In the genomic region with DNA sequence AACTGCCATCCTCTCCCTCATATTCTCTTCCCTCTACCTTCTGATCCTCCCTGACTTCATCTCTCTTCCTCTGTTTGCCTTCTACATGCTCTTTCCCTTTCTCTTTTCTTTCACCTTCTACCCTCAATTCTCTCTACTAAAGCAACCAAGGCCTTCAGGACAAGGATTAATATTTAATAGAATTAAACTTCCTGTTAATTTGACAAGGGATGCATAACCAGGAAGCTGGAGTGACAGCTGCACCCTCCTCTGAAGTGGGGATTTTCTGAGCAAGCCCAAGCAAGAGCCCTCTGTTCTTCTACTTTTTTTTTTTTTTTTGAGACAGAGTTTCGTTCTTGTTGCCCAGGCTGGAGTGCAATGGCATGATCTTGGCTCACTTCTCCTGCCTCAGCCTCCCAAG, we compare ENCODE assay signal across 9 cellular contexts.
DNase-seq lines count a peak whose midpoint lies in the region; ATAC-seq lines count a peak whose summit lies in the region.
"Had no signal": no experiment of that assay in that cellular context is flagged by ENCODE, and none has a peak within 500 bp of the region (broad histone marks: within the 10 kb centered on the region; RNA-seq: fewer than 3 reads in every experiment).

No MANE protein-coding gene starts in this region.

- H2BK120ac ChIP-seq in neuronal stem cell (ENCODE audit: low read depth, low read length), result no peak overlapping the region

- H3K23ac ChIP-seq in neuronal stem cell (ENCODE audit: low read depth, low read length, poor library complexity), result no peak overlapping the region

- H2BK5ac ChIP-seq in neuronal stem cell (ENCODE audit: low read length), result no peak overlapping the region

- no peak overlapping the region for H2BK15ac ChIP-seq in neuronal stem cell (ENCODE audit: low read length)

- no peak overlapping the region for H3K4ac ChIP-seq in neuronal stem cell (ENCODE audit: low read length)

- H4K91ac ChIP-seq in neuronal stem cell (ENCODE audit: low read depth, low read length, poor library complexity), result no peak overlapping the region

- H3K9ac ChIP-seq in neuronal stem cell (ENCODE audit: low read depth, low read length, poor library complexity), result no peak overlapping the region

- no peak overlapping the region for H2AK5ac ChIP-seq in neuronal stem cell (ENCODE audit: low read depth, low read length)

- no peak for DNase-seq in activated naive CD4-positive, alpha-beta T cell treated with anti-CD3 and anti-CD28 coated beads, Interleukin-2, amount 50 U/mL, for 72 hours (ENCODE audit: low spot score in 2 of 2)
- DNase-seq in neuronal stem cell (ENCODE audit: low spot score) (no peak), LoVo (ENCODE audit: low spot score) (no peak), NCI-H1105 treated with DMSO at 0.1 percent for 48 hours (lab: John Stamatoyannopoulos, UW) (no peak), G401 (ENCODE audit: low spot score) (no peak)
- no peak for DNase-seq in stimulated activated CD4-positive, alpha-beta T cell treated with anti-CD3 and anti-CD28 coated beads, Interleukin-12 subunit alpha, Interleukin-12 subunit beta, amount 100 ng/mL, for 4 hours
- DNase-seq: NK-92 treated with Interleukin-12 subunit alpha and Interleukin-12 subunit beta, amount 100 ng/mL, for 24 hours had no signal

- peaks cover 3 to 14% of the 10 kb centered on the region in 2 donors for H3K4me1 ChIP-seq in neuronal stem cell (ENCODE audit: control insufficient read depth in 2 of 2, insufficient read depth in 1 of 2, low read depth in 1 of 2, low read length in 2 of 2)

- in situ Hi-C loops in G401 (cut with HindIII; ENCODE audit: low sequenced_read_pairs), result no loop called here

- peak overlapping the region; percentile 18 to 84 for H3K27ac Mint-ChIP-seq in activated naive CD4-positive, alpha-beta T cell treated with anti-CD3 and anti-CD28 coated beads, Interleukin-2, amount 50 U/mL, for 72 hours

- no peaks in the 10 kb centered on the region for H3K36me3 ChIP-seq in neuronal stem cell (replicated peaks in 1 of 2; ENCODE audit: control insufficient read depth in 2 of 2, insufficient read depth in 2 of 2, low read length in 2 of 2)

- peaks cover 0 to 3% of the 10 kb centered on the region in 2 donors for H3K9me3 Mint-ChIP-seq in activated naive CD4-positive, alpha-beta T cell treated with anti-CD3 and anti-CD28 coated beads, Interleukin-2, amount 50 U/mL, for 72 hours

- no peaks in the 10 kb centered on the region for H3K36me3 Mint-ChIP-seq in activated naive CD4-positive, alpha-beta T cell treated with anti-CD3 and anti-CD28 coated beads, Interleukin-2, amount 50 U/mL, for 72 hours

- H3K27ac ChIP-seq in neuronal stem cell (replicated peaks; ENCODE audit: low read length), result no peak overlapping the region

- no peaks in the 10 kb centered on the region for H3K79me1 ChIP-seq in neuronal stem cell (ENCODE audit: low read depth, low read length)

- no peak overlapping the region for H3K14ac ChIP-seq in neuronal stem cell (ENCODE audit: low read length)

- H3K4me2 ChIP-seq in neuronal stem cell (ENCODE audit: insufficient read depth, low read length, poor library complexity, severe bottlenecking), result no peak overlapping the region

- WGBS in neuronal stem cell (ENCODE audit: extremely low coverage in 2 of 2, insufficient read length in 2 of 2, insufficient replicate concordance in 1 of 2), 2 donors, result no CpG with 5 or more reads among the region's 1 CpG

- H2AFZ ChIP-seq in neuronal stem cell (ENCODE audit: low read length), result peak overlapping the region; percentile 8

- ATAC-seq in GM18498 (IDR thresholded peaks at IDR 0.05; ENCODE audit: unreplicated experiment), result peak; percentile 52
- ATAC-seq in HG02943 (IDR thresholded peaks at IDR 0.05; ENCODE audit: low read depth, unreplicated experiment), result peak; percentile 63
- no peak for ATAC-seq in activated naive CD4-positive, alpha-beta T cell treated with anti-CD3 and anti-CD28 coated beads, Interleukin-2, amount 50 U/mL, for 72 hours

- H3K4me3 ChIP-seq in neuronal stem cell (ENCODE audit: low read length in 2 of 2), result no peak overlapping the region

- H3K18ac ChIP-seq in neuronal stem cell (ENCODE audit: low read length), result no peak overlapping the region

- H3K9me3 ChIP-seq in neuronal stem cell (replicated peaks in 1 of 2; ENCODE audit: control insufficient read depth in 2 of 2, insufficient read depth in 1 of 2, low read depth in 1 of 2, low read length in 2 of 2), result no peaks in the 10 kb centered on the region

- H4K8ac ChIP-seq in neuronal stem cell (ENCODE audit: low read depth, low read length), result no peak overlapping the region

- no peak overlapping the region for H2BK12ac ChIP-seq in neuronal stem cell (ENCODE audit: low read length)

- peaks cover 0 to 4% (median 1%) of the 10 kb centered on the region in 3 experiments for H3K27me3 ChIP-seq in neuronal stem cell (ENCODE audit: control insufficient read depth in 3 of 3, insufficient read depth in 3 of 3, low read depth in 1 of 3, low read length in 3 of 3)

Comparison
In these comparisons a context has a peak if more than half of its experiments do, and no peak if none do; other contexts are left out.
1. ATAC-seq: peak in GM18498 (single experiment) and HG02943 (single experiment); none in activated naive CD4-positive, alpha-beta T cell treated with anti-CD3 and anti-CD28 coated beads, Interleukin-2, amount 50 U/mL, for 72 hours (0 of 2).